In genomic region chr2:229252996-229253395, GRCh38 we compare ENCODE assay signal across 20 cellular contexts.
"Had no signal": no experiment of that assay in that cellular context is flagged by ENCODE, and none has a peak within 500 bp of the region (broad histone marks: within the 10 kb centered on the region; RNA-seq: fewer than 3 reads in every experiment).

No MANE protein-coding gene starts in this region.

- H3K36me3 ChIP-seq: esophagus squamous epithelium, prostate gland, sigmoid colon, upper lobe of left lung, uterus had no signal

- H3K79me2 ChIP-seq: parathyroid adenoma had no signal

- ATAC-seq: foreskin keratinocyte; naive thymus-derived CD4-positive, alpha-beta T cell had no signal

- FAIRE-seq: islet of Langerhans had no signal

- H3K9ac ChIP-seq: parathyroid adenoma had no signal

- H3K9me3 ChIP-seq: esophagus squamous epithelium, prostate gland, sigmoid colon, stomach, upper lobe of left lung, uterus had no signal

- H3K4me1 ChIP-seq: esophagus squamous epithelium, foreskin keratinocyte, parathyroid adenoma, prostate gland, uterus had no signal

- H3K4me3 ChIP-seq: esophagus squamous epithelium, lung, prostate gland, sigmoid colon, skin epidermis, stomach, upper lobe of left lung, uterus had no signal

- H2AFZ ChIP-seq: parathyroid adenoma had no signal

- DNase-seq: central memory CD4-positive, alpha-beta T cell; esophagus squamous epithelium; head of caudate nucleus; hypothalamus; kidney glomerular epithelial cell; mesenchymal stem cell; naive thymus-derived CD4-positive, alpha-beta T cell; nephron progenitor cell; sigmoid colon; stimulated activated naive CD4-positive, alpha-beta T cell; stomach; substantia nigra; upper lobe of left lung; uterus had no signal

- H3K27me3 ChIP-seq: esophagus squamous epithelium, foreskin keratinocyte, sigmoid colon, stomach, upper lobe of left lung, uterus had no signal

- H3K27ac ChIP-seq: foreskin keratinocyte, parathyroid adenoma, prostate gland, sigmoid colon, skin epidermis, upper lobe of left lung had no signal
